In genomic region chr2:69948963-69949645, GRCh38 we compare ENCODE assay signal across 15 cellular contexts.
"Had no signal": no experiment of that assay in that cellular context is flagged by ENCODE, and none has a peak within 500 bp of the region (broad histone marks: within the 10 kb centered on the region; RNA-seq: fewer than 3 reads in every experiment).

No MANE protein-coding gene starts in this region.

- H3K4me3 ChIP-seq: gastrocnemius medialis, suprapubic skin had no signal

- H3K27me3 Mint-ChIP-seq: activated T-cell treated with anti-CD3 and anti-CD28 coated beads, Interleukin-2, amount 50 U/mL, for 24 hours; stimulated activated naive CD8-positive, alpha-beta T cell treated with anti-CD3 and anti-CD28 coated beads, Interleukin-15, Interleukin-2, amounts not matched to agents 100 ng/mL and 50 ng/mL, for 24 hours had no signal

- H3K36me3 ChIP-seq: gastrocnemius medialis, heart left ventricle, suprapubic skin had no signal

- H3K4me1 ChIP-seq: gastrocnemius medialis had no signal

- H3K9me3 Mint-ChIP-seq: activated T-cell treated with anti-CD3 and anti-CD28 coated beads, Interleukin-2, amount 50 U/mL, for 24 hours; endodermal cell; stimulated activated naive CD8-positive, alpha-beta T cell treated with anti-CD3 and anti-CD28 coated beads, Interleukin-15, Interleukin-2, amounts not matched to agents 100 ng/mL and 50 ng/mL, for 24 hours had no signal

- H3K27me3 ChIP-seq: gastrocnemius medialis, heart left ventricle had no signal

- H3K27ac Mint-ChIP-seq: activated T-cell treated with anti-CD3 and anti-CD28 coated beads, Interleukin-2, amount 50 U/mL, for 24 hours; endodermal cell; stimulated activated naive CD8-positive, alpha-beta T cell treated with anti-CD3 and anti-CD28 coated beads, Interleukin-15, Interleukin-2, amounts not matched to agents 100 ng/mL and 50 ng/mL, for 24 hours had no signal

- H3K27ac ChIP-seq: gastrocnemius medialis, heart left ventricle, suprapubic skin, VCaP had no signal

- ATAC-seq: gastrocnemius medialis, left lobe of liver had no signal

- H3K4me3 Mint-ChIP-seq: activated T-cell treated with anti-CD3 and anti-CD28 coated beads, Interleukin-2, amount 50 U/mL, for 24 hours; endodermal cell; stimulated activated naive CD8-positive, alpha-beta T cell treated with anti-CD3 and anti-CD28 coated beads, Interleukin-15, Interleukin-2, amounts not matched to agents 100 ng/mL and 50 ng/mL, for 24 hours had no signal

- DNase-seq: activated CD4-positive, alpha-beta T cell treated with anti-CD3 and anti-CD28 coated beads for 1 hour; activated CD4-positive, alpha-beta T cell treated with anti-CD3 and anti-CD28 coated beads, Interleukin-2, amount 50 U/mL, for 4 hours; activated effector memory CD4-positive, alpha-beta T cell treated with anti-CD3 and anti-CD28 coated beads, Interleukin-2, amount 50 U/mL, for 16 hours; activated T-cell treated with anti-CD3 and anti-CD28 coated beads, Interleukin-2, amount 50 U/mL, for 24 hours; aorta; gastrocnemius medialis; heart left ventricle; small intestine; stimulated activated CD4-positive, alpha-beta T cell treated with anti-CD3 and anti-CD28 coated beads, Interleukin-4, amount 100 ng/mL, for 24 hours; trophoblast cell had no signal

- H3K9me3 ChIP-seq: gastrocnemius medialis, heart left ventricle, suprapubic skin had no signal
